In the genomic region with DNA sequence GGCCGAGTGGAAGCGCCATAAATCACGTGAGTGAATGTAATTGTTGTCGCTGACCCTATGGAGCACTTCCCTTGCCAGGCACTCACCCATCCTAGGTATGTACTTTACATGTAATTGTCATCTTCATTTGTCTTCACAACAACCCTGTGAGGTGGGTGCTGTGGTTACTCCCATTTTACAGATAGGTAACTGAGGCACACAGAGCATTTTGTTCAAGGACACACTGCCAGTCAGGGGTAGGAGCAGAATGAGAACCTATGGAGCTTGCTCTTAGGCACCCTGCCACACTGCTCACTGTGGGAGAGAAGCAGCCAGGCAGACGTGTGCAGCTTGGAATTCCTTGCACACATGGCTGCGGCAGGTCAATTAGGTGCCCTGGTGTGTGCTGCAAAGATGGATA, we compare ENCODE assay signal across 9 cellular contexts. TPM values are rescaled to one million over a fixed set of nuclear protein-coding genes. Genes with fewer than 3 reads are reported as not detected.
DNase-seq lines count a peak whose midpoint lies in the region; ATAC-seq, FAIRE-seq and TF ChIP-seq lines count a peak whose summit lies in the region.
"Had no signal": no experiment of that assay in that cellular context is flagged by ENCODE, and none has a peak within 500 bp of the region (broad histone marks: within the 10 kb centered on the region; RNA-seq: fewer than 3 reads in every experiment).

No MANE protein-coding gene starts in this region.

- no peaks in the 10 kb centered on the region for H3K9me3 Mint-ChIP-seq in activated naive CD4-positive, alpha-beta T cell treated with anti-CD3 and anti-CD28 coated beads, Interleukin-2, amount 10 ng/mL, durations not matched to agents 7 days and 5 days
- no peaks in the 10 kb centered on the region for H3K9me3 Mint-ChIP-seq in astrocyte (ENCODE audit: unreplicated experiment)
- no peaks in the 10 kb centered on the region for H3K9me3 Mint-ChIP-seq in type B pancreatic cell

- CTCF ChIA-PET in activated naive CD4-positive, alpha-beta T cell treated with anti-CD3 and anti-CD28 coated beads, Interleukin-2, amount 10 ng/mL, durations not matched to agents 7 days and 5 days (lab: Charles Lee): no interaction called here

- no peaks in the 10 kb centered on the region for H3K36me3 Mint-ChIP-seq in activated naive CD4-positive, alpha-beta T cell treated with anti-CD3 and anti-CD28 coated beads, Interleukin-2, amount 10 ng/mL, durations not matched to agents 7 days and 5 days
- no peaks in the 10 kb centered on the region for H3K36me3 Mint-ChIP-seq in astrocyte (ENCODE audit: low read depth, unreplicated experiment)
- peaks cover 6% of the 10 kb centered on the region for H3K36me3 Mint-ChIP-seq in type B pancreatic cell

- no peaks in the 10 kb centered on the region for H3K27me3 Mint-ChIP-seq in activated naive CD4-positive, alpha-beta T cell treated with anti-CD3 and anti-CD28 coated beads, Interleukin-2, amount 10 ng/mL, durations not matched to agents 7 days and 5 days
- H3K27me3 Mint-ChIP-seq in astrocyte (ENCODE audit: low read depth, unreplicated experiment) (no peaks in the 10 kb centered on the region), type B pancreatic cell (no peaks in the 10 kb centered on the region)

- peaks cover 6% of the 10 kb centered on the region for H3K79me2 ChIP-seq in astrocyte (ENCODE audit: insufficient read depth, low read length)

- no peak for DNase-seq in activated naive CD4-positive, alpha-beta T cell treated with anti-CD3 and anti-CD28 coated beads, Interleukin-2, amount 10 ng/mL, durations not matched to agents 7 days and 5 days
- no peak for DNase-seq in activated naive CD4-positive, alpha-beta T cell treated with Interleukin-2 at 50 U/mL for 16 hours
- DNase-seq in astrocyte (ENCODE audit: low read depth) (no peak), lower lobe of right lung (no peak), type B pancreatic cell (ENCODE audit: extremely low spot score, unreplicated experiment) (peak; percentile 29), Kasumi-1 (lab: John Stamatoyannopoulos, UW) (no peak), DMS 273 (lab: John Stamatoyannopoulos, UW; ENCODE audit: unreplicated experiment) (no peak)

- H2AFZ ChIP-seq in astrocyte (ENCODE audit: low read depth, low read length): peak overlapping the region; percentile 91

- H3K4me2 ChIP-seq in astrocyte (ENCODE audit: low read length): peak overlapping the region; percentile 87

- TF ChIP-seq CTCF in astrocyte (IDR thresholded peaks at IDR 0.05; ENCODE audit: insufficient read depth, low read depth, low read length) (no peak), lower lobe of right lung (IDR thresholded peaks at IDR 0.05) (no peak), type B pancreatic cell (conservative IDR thresholded peaks at IDR 0.05) (no peak)

- FAIRE-seq in astrocyte (lab: Jason Lieb, UNC): no peak

- peak overlapping the region; percentile 89 for H3K4me3 Mint-ChIP-seq in activated naive CD4-positive, alpha-beta T cell treated with anti-CD3 and anti-CD28 coated beads, Interleukin-2, amount 10 ng/mL, durations not matched to agents 7 days and 5 days
- H3K4me3 Mint-ChIP-seq in astrocyte (ENCODE audit: unreplicated experiment) (peak overlapping the region; percentile 96), type B pancreatic cell (peak overlapping the region; percentile 92)

- ATAC-seq in lower lobe of right lung (no peak), GM18511 (IDR thresholded peaks at IDR 0.05; ENCODE audit: unreplicated experiment) (no peak)

- H3K4me1 ChIP-seq in astrocyte (ENCODE audit: insufficient read depth, low read length) (peaks cover 14% of the 10 kb centered on the region), lower lobe of right lung (peaks cover 14% of the 10 kb centered on the region)

- H3K9ac ChIP-seq in astrocyte (ENCODE audit: low read length): peak overlapping the region; percentile 83

- intact Hi-C loops in lower lobe of right lung (cut with DNase I): no loop called here

- H3K27ac Mint-ChIP-seq in activated naive CD4-positive, alpha-beta T cell treated with anti-CD3 and anti-CD28 coated beads, Interleukin-2, amount 10 ng/mL, durations not matched to agents 7 days and 5 days: peak overlapping the region; percentile 22
- H3K27ac Mint-ChIP-seq in astrocyte (ENCODE audit: unreplicated experiment): peak overlapping the region; percentile 80
- H3K27ac Mint-ChIP-seq in type B pancreatic cell: peak overlapping the region; percentile 91

- H3K27ac ChIP-seq in astrocyte (ENCODE audit: low read depth, low read length) (peak overlapping the region; percentile 73), lower lobe of right lung (peak overlapping the region; percentile 84)

- H3K9me3 ChIP-seq in astrocyte (ENCODE audit: insufficient read depth, low read depth, low read length) (no peaks in the 10 kb centered on the region), lower lobe of right lung (no peaks in the 10 kb centered on the region)

- peak overlapping the region; percentile 68 for H3K4me3 ChIP-seq in astrocyte (ENCODE audit: insufficient read depth, low read depth, low read length)
- H3K4me3 ChIP-seq in lower lobe of right lung: peak overlapping the region; percentile 82

- no peaks in the 10 kb centered on the region for H3K27me3 ChIP-seq in astrocyte (ENCODE audit: insufficient read depth, low read length)
- H3K27me3 ChIP-seq in lower lobe of right lung (ENCODE audit: low read depth): no peaks in the 10 kb centered on the region

- H3K4me1 Mint-ChIP-seq in activated naive CD4-positive, alpha-beta T cell treated with anti-CD3 and anti-CD28 coated beads, Interleukin-2, amount 10 ng/mL, durations not matched to agents 7 days and 5 days: peaks cover 27% of the 10 kb centered on the region
- peaks cover 8% of the 10 kb centered on the region for H3K4me1 Mint-ChIP-seq in astrocyte (ENCODE audit: low read depth, unreplicated experiment)
- peaks cover 23% of the 10 kb centered on the region for H3K4me1 Mint-ChIP-seq in type B pancreatic cell (ENCODE audit: unreplicated experiment)

- H4K20me1 ChIP-seq in astrocyte (ENCODE audit: insufficient read depth, low read length): no peaks in the 10 kb centered on the region

- H3K36me3 ChIP-seq in astrocyte (ENCODE audit: insufficient read depth, low read length): no peaks in the 10 kb centered on the region
- no peaks in the 10 kb centered on the region for H3K36me3 ChIP-seq in lower lobe of right lung

RNA-seq across cellular contexts. Expression of a gene that starts 0.8 kb away (rescaled TPM):
- 1.2 and 1.6 TPM in 2 replicates for total RNA-seq in astrocyte
- 5.8 TPM for total RNA-seq in lower lobe of right lung
- total RNA-seq in type B pancreatic cell (ENCODE audit: low replicate concordance): 4.2 and 5.3 TPM in 2 replicates

RNA-seq across cellular contexts. Expression of a gene that starts 49.4 kb away (rescaled TPM):
- total RNA-seq in astrocyte (5.9 and 6.1 TPM in 2 replicates), lower lobe of right lung (not detected), type B pancreatic cell (ENCODE audit: low replicate concordance) (7.5 and 10.8 TPM in 2 replicates)
- total RNA-seq: M059J had no signal

Comparison
In these comparisons a context has a peak if more than half of its experiments do, and no peak if none do; other contexts are left out.
1. H3K27ac Mint-ChIP-seq: peak in every context shown above with its lines; median percentile 91 in type B pancreatic cell; 80 in astrocyte; 22 in activated naive CD4-positive, alpha-beta T cell treated with anti-CD3 and anti-CD28 coated beads, Interleukin-2, amount 10 ng/mL, durations not matched to agents 7 days and 5 days.